In the genomic region with DNA sequence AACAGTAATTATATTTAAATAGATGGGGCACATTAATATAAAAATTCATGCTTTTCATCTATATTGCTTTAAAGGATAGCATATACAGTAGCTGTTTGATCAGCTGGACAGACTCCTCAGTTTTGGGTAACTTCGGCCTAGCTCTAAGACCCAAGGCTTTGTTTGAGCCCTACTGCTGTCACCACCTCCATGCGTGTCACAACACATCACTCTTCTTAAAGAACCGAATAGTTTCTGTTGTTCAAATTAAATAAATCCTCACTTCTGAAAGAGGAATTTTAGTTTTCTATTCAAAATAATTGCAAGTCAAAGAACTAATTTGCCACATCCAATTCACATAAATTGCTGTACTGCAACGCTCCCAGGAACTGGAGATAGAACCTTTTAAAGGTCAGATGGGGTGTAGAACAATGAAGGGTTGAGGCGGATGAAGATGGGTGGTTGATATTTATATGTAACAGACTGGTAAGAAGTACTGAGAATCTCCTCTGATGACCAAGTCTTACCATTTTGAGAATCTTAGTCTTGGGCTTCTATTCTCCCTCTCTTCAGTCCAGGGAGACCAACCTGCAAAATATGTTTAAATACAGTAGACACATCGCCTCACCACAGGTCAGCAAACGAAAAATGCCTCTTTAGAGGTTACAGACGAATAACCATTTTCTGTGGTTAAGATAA, we compare ENCODE assay signal across 9 cellular contexts. TPM values are rescaled to one million over a fixed set of nuclear protein-coding genes. Genes with fewer than 3 reads are reported as not detected.
A peak's percentile ranks its signal among the peaks of the same experiment; 100 is the strongest.
DNase-seq lines count a peak whose midpoint lies in the region; ATAC-seq and TF ChIP-seq lines count a peak whose summit lies in the region.
"Had no signal": no experiment of that assay in that cellular context is flagged by ENCODE, and none has a peak within 500 bp of the region (broad histone marks: within the 10 kb centered on the region; RNA-seq: fewer than 3 reads in every experiment).

No MANE protein-coding gene starts in this region.

- 0 out of 2 replicates have a peak, but pooled peaks cover 12% of the 10 kb centered on the region for H3K79me2 ChIP-seq in KMS-11 (ENCODE audit: insufficient read depth, low read depth)

- H3K27me3 ChIP-seq in BLaER1 (no peaks in the 10 kb centered on the region), KMS-11 (ENCODE audit: insufficient read depth, low read depth) (no peaks in the 10 kb centered on the region)
- no peaks in the 10 kb centered on the region for H3K27me3 ChIP-seq in naive thymus-derived CD4-positive, alpha-beta T cell (ENCODE audit: control insufficient read depth in 2 of 2, insufficient read depth in 2 of 2, low read length in 2 of 2)

- no peak for TF ChIP-seq CTCF in KMS-11 (conservative IDR thresholded peaks at IDR 0.05; ENCODE audit: low read depth, low read length)
- no peak for TF ChIP-seq CTCF in chondrocyte (IDR thresholded peaks at IDR 0.05)

- H3K9me3 ChIP-seq in BLaER1, result no peaks in the 10 kb centered on the region; the same call in 1 of the 2 replicates
- no peaks in the 10 kb centered on the region for H3K9me3 ChIP-seq in naive thymus-derived CD4-positive, alpha-beta T cell (ENCODE audit: control insufficient read depth in 2 of 3, low read length in 3 of 3)

- peaks cover 56% of the 10 kb centered on the region for H3K4me1 ChIP-seq in BLaER1
- peaks cover 36% of the 10 kb centered on the region for H3K4me1 ChIP-seq in KMS-11 (ENCODE audit: low read depth, poor library complexity, severe bottlenecking)
- peaks cover 0 to 4% of the 10 kb centered on the region in 2 donors for H3K4me1 ChIP-seq in naive thymus-derived CD4-positive, alpha-beta T cell (ENCODE audit: control insufficient read depth in 2 of 2, insufficient read depth in 2 of 2, low read length in 2 of 2)

- H3K4me3 ChIP-seq in BLaER1 (peak overlapping the region; percentile 79), KMS-11 (IDR thresholded peaks at IDR 0.05; ENCODE audit: insufficient read depth, low read depth, low read length) (no peak overlapping the region)
- H3K4me3 ChIP-seq in naive thymus-derived CD4-positive, alpha-beta T cell (ENCODE audit: low read length), result no peak overlapping the region

- no peaks in the 10 kb centered on the region for H3K9me3 Mint-ChIP-seq in chondrocyte (ENCODE audit: low read depth)
- H3K9me3 Mint-ChIP-seq in naive thymus-derived CD4-positive, alpha-beta T cell, result no peaks in the 10 kb centered on the region
- H3K9me3 Mint-ChIP-seq: memory B cell had no signal

- H3K27ac Mint-ChIP-seq in chondrocyte (ENCODE audit: unreplicated experiment), result peak overlapping the region; percentile 96
- H3K27ac Mint-ChIP-seq in naive thymus-derived CD4-positive, alpha-beta T cell, result peak overlapping the region in 4 of 9 donors; percentile 17 to 63 (median 24)
- H3K27ac Mint-ChIP-seq: memory B cell had no signal

- no peak for ATAC-seq in naive thymus-derived CD4-positive, alpha-beta T cell
- no peak for ATAC-seq in GM19328 (IDR thresholded peaks at IDR 0.05; ENCODE audit: unreplicated experiment)
- no peak for ATAC-seq in HG03045 (IDR thresholded peaks at IDR 0.05; ENCODE audit: unreplicated experiment)
- no peak for ATAC-seq in HG02884 (IDR thresholded peaks at IDR 0.05; ENCODE audit: unreplicated experiment)

- H4K20me1 ChIP-seq in BLaER1 (peaks cover 4% of the 10 kb centered on the region; the same call in 1 of the 2 replicates), KMS-11 (ENCODE audit: insufficient read depth) (no peaks in the 10 kb centered on the region)

- H3K36me3 ChIP-seq in BLaER1 (peaks cover 28% of the 10 kb centered on the region), KMS-11 (ENCODE audit: insufficient read depth) (no peaks in the 10 kb centered on the region)
- H3K36me3 ChIP-seq in naive thymus-derived CD4-positive, alpha-beta T cell (ENCODE audit: control insufficient read depth in 2 of 3, insufficient read depth in 3 of 3, low read length in 3 of 3), result peaks cover 0 to 4% (median 0%) of the 10 kb centered on the region in 3 experiments

- intact Hi-C loops in naive thymus-derived CD4-positive, alpha-beta T cell (cut with micrococcal nuclease), result loop anchor here (5.0 to 10.0 kb wide), 10 partner anchors 53 to 1222 kb away; partner anchors contain the start of genes SLC25A46 (in 2 of the 2), DCP2 (in 1 of the 2), REEP5 (in 1 of the 2) and SRP19 (in 1 of the 2)

- H3K4me2 ChIP-seq in BLaER1 (peak overlapping the region; percentile 82), KMS-11 (peak overlapping the region; percentile 87)

- peak overlapping the region; percentile 96 for H3K9ac ChIP-seq in BLaER1
- peak overlapping the region; percentile 81; the same call in 1 of the 2 replicates for H3K9ac ChIP-seq in KMS-11

- peak overlapping the region; percentile 16; the same call in 1 of the 2 replicates for H2AFZ ChIP-seq in KMS-11 (ENCODE audit: low read depth)

- no peak for DNase-seq in chondrocyte (ENCODE audit: low spot score)
- no peak for DNase-seq in naive thymus-derived CD4-positive, alpha-beta T cell
- no peak for DNase-seq in HuH-7 (ENCODE audit: low spot score)

- H3K27me3 Mint-ChIP-seq in chondrocyte (ENCODE audit: low read depth), result no peaks in the 10 kb centered on the region
- H3K27me3 Mint-ChIP-seq in naive thymus-derived CD4-positive, alpha-beta T cell, result peaks cover 0 to 7% (median 0%) of the 10 kb centered on the region in 5 donors
- H3K27me3 Mint-ChIP-seq: memory B cell had no signal

- POLR2A ChIA-PET in naive thymus-derived CD4-positive, alpha-beta T cell (lab: Charles Lee), result interaction anchor here (0.6 kb wide), 1 partner anchor 453 kb away, joined by 3 read pairs; no protein-coding TSS in a partner anchor

- CTCF ChIA-PET in naive thymus-derived CD4-positive, alpha-beta T cell (lab: Charles Lee), result no interaction called here

- H3K27ac ChIP-seq in BLaER1, result peak overlapping the region; percentile 96
- H3K27ac ChIP-seq in KMS-11, result peak overlapping the region; percentile 99; the same call in 1 of the 2 replicates
- no peak overlapping the region for H3K27ac ChIP-seq in naive thymus-derived CD4-positive, alpha-beta T cell (ENCODE audit: low read depth, low read length)

- peaks cover 62% of the 10 kb centered on the region for H3K4me1 Mint-ChIP-seq in chondrocyte (ENCODE audit: low read depth)
- peaks cover 4 to 32% (median 18%) of the 10 kb centered on the region in 7 donors for H3K4me1 Mint-ChIP-seq in naive thymus-derived CD4-positive, alpha-beta T cell

- peak overlapping the region; percentile 88 for H3K4me3 Mint-ChIP-seq in chondrocyte (ENCODE audit: unreplicated experiment)
- peak overlapping the region in 9 of 10 donors; percentile 13 to 93 (median 87) for H3K4me3 Mint-ChIP-seq in naive thymus-derived CD4-positive, alpha-beta T cell
- H3K4me3 Mint-ChIP-seq: memory B cell had no signal

- peaks cover 21% of the 10 kb centered on the region for H3K36me3 Mint-ChIP-seq in chondrocyte (ENCODE audit: low read depth)
- peaks cover 0 to 14% (median 0%) of the 10 kb centered on the region in 5 donors for H3K36me3 Mint-ChIP-seq in naive thymus-derived CD4-positive, alpha-beta T cell
- H3K36me3 Mint-ChIP-seq: memory B cell had no signal

RNA-seq across cellular contexts. Expression of gene NREP, which starts 1.6 kb away (rescaled TPM):
- 595 to 1,006 TPM (median 987 TPM) in 3 replicates for total RNA-seq in chondrocyte
- 10 to 100 TPM in 1 of 5 experiments, 1 to 10 TPM in 4; 3.5 to 28.7 (median 5.1) TPM for total RNA-seq in naive thymus-derived CD4-positive, alpha-beta T cell
- polyA plus RNA-seq in naive thymus-derived CD4-positive, alpha-beta T cell, result 10 to 100 TPM in 1 of 2 donors, 1 to 10 TPM in 1; 9.8 to 13.4 TPM

Comparison
In these comparisons a context has a peak if more than half of its experiments do, and no peak if none do; other contexts are left out.
1. RNA of gene NREP, which starts 1.6 kb away (total RNA-seq): 595 to 1,006 TPM in chondrocyte; 3.5 to 28.7 TPM in naive thymus-derived CD4-positive, alpha-beta T cell; every median in the first group is over 10 times any median in the second.